1 cellular context compared by ENCODE assay signal in genomic region chr3:65855370-65856100, GRCh38.
TF ChIP-seq lines count a peak whose summit lies in the region.

No MANE protein-coding gene starts in this region.

TF ChIP-seq in HepG2, 621 proteins besides CTCF, POLR2A, EP300 and RAD21 (continued from another document):
- TF ChIP-seq ZNF280D (CRISPR knock-in tag; IDR thresholded peaks at IDR 0.05) (no peak), NR2F2 (IDR thresholded peaks at IDR 0.05; ENCODE audit: borderline replicate concordance, low read depth) (no peak), GATAD2A (CRISPR knock-in tag; IDR thresholded peaks at IDR 0.05) (0 out of 2 replicates have a peak, but pooled peaks have one; percentile 17), ZNF597 (CRISPR knock-in tag; IDR thresholded peaks at IDR 0.05) (no peak), ZBTB21 (CRISPR knock-in tag; IDR thresholded peaks at IDR 0.05) (no peak), RFXANK (CRISPR knock-in tag; IDR thresholded peaks at IDR 0.05) (no peak), MTF2 (CRISPR knock-in tag; IDR thresholded peaks at IDR 0.05; ENCODE audit: borderline replicate concordance) (no peak), PATZ1 (CRISPR knock-in tag; IDR thresholded peaks at IDR 0.05) (no peak), CEBPB (IDR thresholded peaks at IDR 0.05; ENCODE audit: borderline replicate concordance, low read depth, low read length) (peak; percentile 86), CEBPG (CRISPR knock-in tag; IDR thresholded peaks at IDR 0.05) (peak; percentile 79), ZNF407 (CRISPR knock-in tag; IDR thresholded peaks at IDR 0.05; ENCODE audit: not compliant biosample characterization) (no peak), NFATC3 (CRISPR knock-in tag; IDR thresholded peaks at IDR 0.05) (no peak), REXO4 (CRISPR knock-in tag; IDR thresholded peaks at IDR 0.05; ENCODE audit: borderline replicate concordance) (no peak), ZNF589 (CRISPR knock-in tag; conservative IDR thresholded peaks at IDR 0.05) (no peak), ZMAT5 (CRISPR knock-in tag; IDR thresholded peaks at IDR 0.05; ENCODE audit: borderline replicate concordance, low read depth) (no peak), SALL2 (CRISPR knock-in tag; IDR thresholded peaks at IDR 0.05) (no peak), PAF1 (CRISPR knock-in tag; IDR thresholded peaks at IDR 0.05) (no peak), PCBP1 (IDR thresholded peaks at IDR 0.05; ENCODE audit: borderline replicate concordance, low read depth, low read length) (0 out of 2 replicates have a peak, but pooled peaks have one; percentile 52), FOSL2 (CRISPR knock-in tag; IDR thresholded peaks at IDR 0.05) (peak; percentile 32; the same call in 1 of the 2 replicates), YEATS4 (CRISPR knock-in tag; IDR thresholded peaks at IDR 0.05; ENCODE audit: borderline replicate concordance) (no peak), ZNF24 (IDR thresholded peaks at IDR 0.05) (0 out of 2 replicates have a peak, but pooled peaks have one; percentile 45), SALL1 (CRISPR knock-in tag; IDR thresholded peaks at IDR 0.05) (peak; percentile 16; the same call in 1 of the 2 replicates), KDM4B (CRISPR knock-in tag; IDR thresholded peaks at IDR 0.05) (no peak), ZNF292 (CRISPR knock-in tag; IDR thresholded peaks at IDR 0.05; ENCODE audit: borderline replicate concordance, low read depth) (no peak), ZNF33B (CRISPR knock-in tag; IDR thresholded peaks at IDR 0.05) (no peak)
